30 cellular contexts compared by ENCODE assay signal in the genomic region with DNA sequence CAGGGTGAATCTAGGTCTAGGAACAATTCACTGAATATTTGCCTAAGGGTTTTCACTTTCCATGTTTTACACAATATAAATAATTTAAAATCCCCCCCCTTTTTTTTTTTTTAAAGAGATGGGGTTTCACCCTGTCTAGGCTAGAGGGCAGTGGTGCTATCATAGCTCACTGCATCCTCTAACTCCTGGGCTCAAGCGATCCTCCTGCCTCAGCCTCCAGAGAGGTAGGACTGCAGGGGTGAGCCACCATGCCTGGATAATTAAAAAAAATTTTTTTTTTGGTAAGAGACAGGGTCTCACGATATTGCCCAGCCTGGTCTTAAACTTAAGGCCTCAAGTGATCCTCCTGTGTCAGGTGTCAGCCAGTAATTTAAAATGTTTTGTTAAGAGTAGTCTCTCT. TPM values are rescaled to one million over a fixed set of nuclear protein-coding genes. Genes with fewer than 3 reads are reported as not detected.
A peak's percentile ranks its signal among the peaks of the same experiment; 100 is the strongest.
DNase-seq lines count a peak whose midpoint lies in the region; ATAC-seq and TF ChIP-seq lines count a peak whose summit lies in the region.
"Had no signal": no experiment of that assay in that cellular context is flagged by ENCODE, and none has a peak within 500 bp of the region (broad histone marks: within the 10 kb centered on the region; RNA-seq: fewer than 3 reads in every experiment).

No MANE protein-coding gene starts in this region.

- no peaks in the 10 kb centered on the region for H3K9me2 ChIP-seq in OCI-LY1 (ENCODE audit: low read depth, low read length)

- H3F3A ChIP-seq in OCI-LY1 (ENCODE audit: insufficient read depth, low read length) = no peaks in the 10 kb centered on the region

- intact Hi-C loops in psoas muscle (cut with DNase I) = loop anchor here in 1 of 2 donors (5.0 kb wide), 1 partner anchor 1495 kb away; no protein-coding TSS in a partner anchor

- H3K4me1 ChIP-seq in OCI-LY1 (ENCODE audit: insufficient read depth, low read length, severe bottlenecking) (no peaks in the 10 kb centered on the region), psoas muscle (peaks cover 88% of the 10 kb centered on the region), SJCRH30 (peaks cover 20% of the 10 kb centered on the region)

- no peaks in the 10 kb centered on the region for H3K27me3 Mint-ChIP-seq in chondrocyte (ENCODE audit: low read depth)
- H3K27me3 Mint-ChIP-seq: activated naive CD4-positive, alpha-beta T cell treated with anti-CD3 and anti-CD28 coated beads, Interleukin-2, amount 10 ng/mL, durations not matched to agents 7 days and 5 days; T-helper 17 cell had no signal

- H3K27ac ChIP-seq in OCI-LY1 (ENCODE audit: low read depth, low read length, poor library complexity, severe bottlenecking) (no peak overlapping the region), psoas muscle (peak overlapping the region; percentile 50), SJCRH30 (no peak overlapping the region)
- H3K27ac ChIP-seq: 22Rv1, C4-2B, epithelial cell of prostate, RWPE1, SK-N-MC had no signal

- H3K4me1 Mint-ChIP-seq in chondrocyte (ENCODE audit: low read depth) = peaks cover 79% of the 10 kb centered on the region

- no peak overlapping the region for H2AFZ ChIP-seq in OCI-LY1 (ENCODE audit: low read length)

- H3K36me3 ChIP-seq in OCI-LY1 (ENCODE audit: insufficient read depth, low read length) (no peaks in the 10 kb centered on the region), psoas muscle (ENCODE audit: insufficient read depth in 1 of 2, low read depth in 1 of 2) (no peaks in the 10 kb centered on the region), SJCRH30 (0 out of 2 replicates have a peak, but pooled peaks cover 2% of the 10 kb centered on the region)
- H3K36me3 ChIP-seq: tibial nerve had no signal

- H3K9me3 ChIP-seq in OCI-LY1 (ENCODE audit: low read length) (no peaks in the 10 kb centered on the region; the same call in 1 of the 2 replicates), psoas muscle (no peaks in the 10 kb centered on the region), SJCRH30 (replicated peaks) (no peaks in the 10 kb centered on the region)
- H3K9me3 ChIP-seq: Caco-2, tibial nerve had no signal

- H3K4me3 Mint-ChIP-seq in chondrocyte (ENCODE audit: unreplicated experiment) = no peak overlapping the region
- H3K4me3 Mint-ChIP-seq: activated naive CD4-positive, alpha-beta T cell treated with anti-CD3 and anti-CD28 coated beads, Interleukin-2, amount 10 ng/mL, durations not matched to agents 7 days and 5 days; T-helper 17 cell had no signal

- peaks cover 5% of the 10 kb centered on the region; the same call in 1 of the 2 replicates for H4K20me1 ChIP-seq in OCI-LY1 (ENCODE audit: insufficient read depth, low read length)

- DNase-seq in NCI-H146 (lab: John Stamatoyannopoulos, UW) = peak; percentile 19
- DNase-seq in NCI-H146 treated with DMSO at 0.1 percent for 48 hours (lab: John Stamatoyannopoulos, UW; ENCODE audit: unreplicated experiment) = no peak
- no peak for DNase-seq in chondrocyte (ENCODE audit: low spot score)
- no peak for DNase-seq in psoas muscle
- no peak for DNase-seq in foreskin melanocyte
- no peak for DNase-seq in SJCRH30
- DNase-seq in glomerular visceral epithelial cell (ENCODE audit: extremely low spot score) = no peak
- DNase-seq: activated CD4-positive, alpha-beta T cell treated with anti-CD3 and anti-CD28 coated beads, Interleukin-2, amount 50 U/mL, for 48 hours; activated naive CD4-positive, alpha-beta T cell treated with anti-CD3 and anti-CD28 coated beads, Interleukin-2, amount 10 ng/mL, durations not matched to agents 7 days and 5 days; amniotic stem cell; Caco-2; HCEC 1CT; head of caudate nucleus; Karpas-422; NCI-H1417 treated with DMSO at 0.1 percent for 48 hours; NCI-H2107; NCI-H748 treated with DMSO at 0.1 percent for 48 hours; posterior cingulate gyrus; stimulated activated CD4-positive, alpha-beta T cell treated with anti-CD3 and anti-CD28 coated beads, Interleukin-12 subunit alpha, Interleukin-12 subunit beta, amount 100 ng/mL, for 4 hours; stimulated activated CD4-positive, alpha-beta T cell treated with anti-CD3 and anti-CD28 coated beads, Interleukin-2, amount 100 ng/mL, for 48 hours; T-helper 17 cell had no signal

- no peaks in the 10 kb centered on the region for H3K9me3 Mint-ChIP-seq in chondrocyte (ENCODE audit: low read depth)
- H3K9me3 Mint-ChIP-seq: activated naive CD4-positive, alpha-beta T cell treated with anti-CD3 and anti-CD28 coated beads, Interleukin-2, amount 10 ng/mL, durations not matched to agents 7 days and 5 days had no signal

- peaks cover 95% of the 10 kb centered on the region for H3K79me2 ChIP-seq in OCI-LY1 (ENCODE audit: insufficient read depth, low read length)

- no peaks in the 10 kb centered on the region for H3K36me3 Mint-ChIP-seq in chondrocyte (ENCODE audit: low read depth)
- H3K36me3 Mint-ChIP-seq: activated naive CD4-positive, alpha-beta T cell treated with anti-CD3 and anti-CD28 coated beads, Interleukin-2, amount 10 ng/mL, durations not matched to agents 7 days and 5 days had no signal

- no peak overlapping the region for H3K9ac ChIP-seq in OCI-LY1 (ENCODE audit: low read length)

- H3K27ac Mint-ChIP-seq in chondrocyte (ENCODE audit: unreplicated experiment) = no peak overlapping the region
- H3K27ac Mint-ChIP-seq: activated naive CD4-positive, alpha-beta T cell treated with anti-CD3 and anti-CD28 coated beads, Interleukin-2, amount 10 ng/mL, durations not matched to agents 7 days and 5 days; T-helper 17 cell had no signal

- WGBS in psoas muscle, 3 donors = 60 to 78% (median 67%) methylated on average over 2 of the region's 2 CpGs

- H3K4me3 ChIP-seq in OCI-LY1 (ENCODE audit: low read depth, low read length, poor library complexity, severe bottlenecking) = no peak overlapping the region
- no peak overlapping the region for H3K4me3 ChIP-seq in psoas muscle
- H3K4me3 ChIP-seq in SJCRH30 = no peak overlapping the region
- H3K4me3 ChIP-seq: SK-N-MC, tibial nerve had no signal

- H3K27me3 ChIP-seq in OCI-LY1 (ENCODE audit: insufficient read depth, low read length) (no peaks in the 10 kb centered on the region), psoas muscle (ENCODE audit: insufficient read depth in 3 of 3, low read length in 2 of 3) (no peaks in the 10 kb centered on the region), SJCRH30 (no peaks in the 10 kb centered on the region)
- H3K27me3 ChIP-seq: tibial nerve had no signal

- ATAC-seq in psoas muscle = peak in 1 of 4 donors; percentile 21
- ATAC-seq: activated CD4-positive, CD25-positive, alpha-beta regulatory T cell treated with anti-CD3 and anti-CD28 coated beads, Interleukin-2, amount 50 U/mL, for 24 hours; sciatic nerve; T-helper 17 cell had no signal

- no peak overlapping the region for H3K4me2 ChIP-seq in OCI-LY1 (ENCODE audit: low read length)

- TF ChIP-seq CTCF in OCI-LY1 (IDR thresholded peaks at IDR 0.05; ENCODE audit: low read length) (0 out of 2 replicates have a peak, but pooled peaks have one; percentile 6), chondrocyte (IDR thresholded peaks at IDR 0.05) (peak; percentile 29), psoas muscle (IDR thresholded peaks at IDR 0.05) (no peak)

RNA-seq across cellular contexts. Expression of a gene that starts 17.8 kb away (rescaled TPM):
- total RNA-seq in chondrocyte (189 to 266 TPM (median 195 TPM) in 3 replicates), psoas muscle (100 to 1,000 TPM; 275 to 421 (median 308) TPM)
- polyA plus RNA-seq in psoas muscle = 100 to 1,000 TPM in 1 of 3 donors, 10 to 100 TPM in 2; 62.0 to 266 (median 82.1) TPM
- 224 and 254 TPM in 2 replicates for total RNA-seq in SJCRH30 (2014; rRNA removed; shearing (Covaris generic))
